Comparison of ENCODE assay signal across 15 cellular contexts in genomic region chr3:125117631-125118191, GRCh38.
"Had no signal": no experiment of that assay in that cellular context is flagged by ENCODE, and none has a peak within 500 bp of the region (broad histone marks: within the 10 kb centered on the region; RNA-seq: fewer than 3 reads in every experiment).

No MANE protein-coding gene starts in this region.

- H3K4me2 ChIP-seq: neural progenitor cell had no signal

- H3K9me3 ChIP-seq: right atrium auricular region, tibial artery had no signal

- H3K9ac ChIP-seq: neural progenitor cell had no signal

- ATAC-seq: activated CD4-positive, CD25-positive, alpha-beta regulatory T cell treated with anti-CD3 and anti-CD28 coated beads, Interleukin-2, amount 50 U/mL, for 24 hours; left lobe of liver had no signal

- H2AFZ ChIP-seq: neural progenitor cell had no signal

- H3K36me3 ChIP-seq: cardiac muscle cell, neural progenitor cell, right atrium auricular region, tibial artery had no signal

- DNase-seq: activated CD4-positive, alpha-beta T cell treated with anti-CD3 and anti-CD28 coated beads, Interleukin-2, amount 10 ng/mL, durations not matched to agents 7 days and 5 days; activated CD8-positive, alpha-beta memory T cell treated with anti-CD3 and anti-CD28 coated beads for 24 hours; activated CD8-positive, alpha-beta memory T cell treated with anti-CD3 and anti-CD28 coated beads, Interleukin-2, amount 50 U/mL, for 48 hours; activated gamma-delta T cell; hypothalamus; mammary epithelial cell; stimulated activated CD4-positive, alpha-beta T cell treated with anti-CD3 and anti-CD28 coated beads, Interleukin-2, amount 100 ng/mL, for 24 hours; stimulated activated naive CD4-positive, alpha-beta T cell treated with Interleukin-2 at 50 U/mL for 16 hours; T1000; tibial artery had no signal

- H3K27ac ChIP-seq: neural progenitor cell had no signal

- H3K4me3 ChIP-seq: cardiac muscle cell, neural progenitor cell, right atrium auricular region, tibial artery had no signal

- H3K27me3 ChIP-seq: right atrium auricular region, tibial artery had no signal
